24 cellular contexts compared by ENCODE assay signal in the genomic region with DNA sequence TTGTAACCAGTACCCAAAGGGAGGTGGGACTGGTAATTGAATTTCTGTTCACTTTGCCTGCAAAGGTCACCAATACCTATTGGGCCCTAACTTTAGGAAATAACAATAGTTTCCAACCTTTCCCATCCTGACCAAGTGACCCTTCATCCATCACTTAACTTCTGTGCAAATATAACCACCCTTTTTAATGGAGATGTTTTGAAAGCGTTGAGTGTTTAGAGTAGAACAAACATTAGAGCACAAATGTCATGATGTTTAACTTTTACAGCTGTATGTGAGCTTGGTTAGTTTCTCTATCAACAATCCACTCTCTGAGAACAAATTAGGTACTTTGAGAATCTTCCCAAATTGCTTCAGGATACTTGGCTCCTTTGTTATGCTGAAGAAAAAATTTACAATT.
DNase-seq lines count a peak whose midpoint lies in the region; ATAC-seq, FAIRE-seq and TF ChIP-seq lines count a peak whose summit lies in the region.
"Had no signal": no experiment of that assay in that cellular context is flagged by ENCODE, and none has a peak within 500 bp of the region (broad histone marks: within the 10 kb centered on the region; RNA-seq: fewer than 3 reads in every experiment).

No MANE protein-coding gene starts in this region.

- POLR2A ChIA-PET in A549 (lab: Yijun Ruan, JAX) = no interaction called here

- H3K4me1 ChIP-seq in A549 = peaks cover 51% of the 10 kb centered on the region
- H3K4me1 ChIP-seq in GM23338 (ENCODE audit: insufficient read depth) = peaks cover 57% of the 10 kb centered on the region
- H3K4me1 ChIP-seq in right lobe of liver = peaks cover 0 to 68% (median 29%) of the 10 kb centered on the region in 4 donors
- H3K4me1 ChIP-seq: BE2C, Caco-2, SJSA1 had no signal

- peaks cover 48% of the 10 kb centered on the region for H3K4me1 Mint-ChIP-seq in GM23338
- peaks cover 9% of the 10 kb centered on the region for H3K4me1 Mint-ChIP-seq in CD14-positive monocyte

- H3K4me2 ChIP-seq in A549 = 0 out of 3 replicates have a peak overlapping the region, but pooled peaks have one; percentile 9
- H3K4me2 ChIP-seq in GM23338 = peak overlapping the region; percentile 45; the same call in 1 of the 2 replicates

- no peak overlapping the region for H3K4me3 Mint-ChIP-seq in GM23338
- H3K4me3 Mint-ChIP-seq in CD14-positive monocyte = no peak overlapping the region
- H3K4me3 Mint-ChIP-seq: CD4-positive, alpha-beta T cell had no signal

- no peak for DNase-seq in A549 (ENCODE audit: low read depth in 1 of 2, low spot score in 1 of 2)
- no peak for DNase-seq in GM23338 (ENCODE audit: low spot score)
- DNase-seq in NCI-H774 (lab: John Stamatoyannopoulos, UW) = peak; percentile 33
- no peak for DNase-seq in right lobe of liver
- DNase-seq in NCI-H2196 treated with DMSO at 0.1 percent for 48 hours (lab: John Stamatoyannopoulos, UW; ENCODE audit: unreplicated experiment) = no peak
- no peak for DNase-seq in C1 segment of cervical spinal cord (lab: John Stamatoyannopoulos, UW)
- no peak for DNase-seq in CD14-positive monocyte (ENCODE audit: low spot score)
- DNase-seq: BE2C; Caco-2; CD4-positive, alpha-beta T cell; EL; GF-D8; H7; KG1; MV-4-11; NCI-H1694; NCI-H2171 treated with DMSO at 0.1 percent for 48 hours; NCI-H446 treated with DMSO at 0.1 percent for 48 hours; T-helper 1 cell had no signal

- no peaks in the 10 kb centered on the region for H3K9me3 Mint-ChIP-seq in GM23338
- peaks cover 0 to 2% (median 0%) of the 10 kb centered on the region in 7 donors for H3K9me3 Mint-ChIP-seq in CD14-positive monocyte
- H3K9me3 Mint-ChIP-seq: CD4-positive, alpha-beta T cell had no signal

- WGBS in A549 (ENCODE audit: missing lambda C conversion rate) = 48% methylated on average over 1 of the region's 1 CpG
- 12% methylated on average over 1 of the region's 1 CpG for WGBS in right lobe of liver (ENCODE audit: insufficient coverage, low coverage, low lambda C conversion rate, missing lambda C conversion rate)

- no peak for FAIRE-seq in A549 (lab: Jason Lieb, UNC)
- FAIRE-seq: A204.1 had no signal

- H3K27ac ChIP-seq in A549 (no peak overlapping the region), GM23338 (ENCODE audit: low read depth) (no peak overlapping the region), right lobe of liver (peak overlapping the region in 2 of 3 donors; percentile 56 to 57)
- H3K27ac ChIP-seq: HL-60, SJSA1 had no signal

- ATAC-seq in A549 = no peak
- no peak for ATAC-seq in GM23338
- ATAC-seq in right lobe of liver = peak in 1 of 4 donors; percentile 54
- ATAC-seq in GM18868 (IDR thresholded peaks at IDR 0.05; ENCODE audit: unreplicated experiment) = no peak
- ATAC-seq: Right ventricle myocardium inferior had no signal

- no peaks in the 10 kb centered on the region for H4K20me1 ChIP-seq in GM23338 (replicated peaks; ENCODE audit: insufficient read depth)

- H3F3A ChIP-seq in GM23338 (replicated peaks; ENCODE audit: low read depth) = no peaks in the 10 kb centered on the region

- CTCF ChIA-PET in A549 (lab: Yijun Ruan, JAX) = interaction anchor here (1.0 to 1.5 kb wide), 4 partner anchors 11 to 67 kb away, joined by 3 to 4 read pairs (median 4); a partner anchor contains a TSS

- no peak overlapping the region for H3K4me3 ChIP-seq in A549
- H3K4me3 ChIP-seq in GM23338 = no peak overlapping the region
- no peak overlapping the region for H3K4me3 ChIP-seq in right lobe of liver
- H3K4me3 ChIP-seq: SJSA1 had no signal

- H3K36me3 ChIP-seq in GM23338 (ENCODE audit: insufficient read depth) (no peaks in the 10 kb centered on the region), right lobe of liver (no peaks in the 10 kb centered on the region)
- H3K36me3 ChIP-seq: BE2C had no signal

- TF ChIP-seq POLR2A in A549 (IDR thresholded peaks at IDR 0.05; ENCODE audit: low read length) = no peak
- TF ChIP-seq POLR2A in right lobe of liver (IDR thresholded peaks at IDR 0.05) = no peak

- H3K27ac Mint-ChIP-seq in GM23338 = no peak overlapping the region
- H3K27ac Mint-ChIP-seq in CD14-positive monocyte = no peak overlapping the region
- H3K27ac Mint-ChIP-seq: CD4-positive, alpha-beta T cell had no signal

- H3K9me3 ChIP-seq in A549 (no peaks in the 10 kb centered on the region), right lobe of liver (no peaks in the 10 kb centered on the region)
- H3K9me3 ChIP-seq: BE2C, Caco-2, SJSA1 had no signal

- intact Hi-C loops in right lobe of liver (cut with DNase I) (no loop called here), CD14-positive monocyte (cut with micrococcal nuclease) (no loop called here)

- H3K36me3 Mint-ChIP-seq in GM23338 (ENCODE audit: low read depth) (no peaks in the 10 kb centered on the region), CD14-positive monocyte (no peaks in the 10 kb centered on the region)

- H2AFZ ChIP-seq in GM23338 = no peak overlapping the region

- no peak for TF ChIP-seq RAD21 in A549 (conservative IDR thresholded peaks at IDR 0.05 in 1 of 2, IDR thresholded peaks at IDR 0.05 in 1 of 2)

- H3K27me3 Mint-ChIP-seq in GM23338 (ENCODE audit: insufficient read depth, low read depth, poor library complexity) (peaks cover 6% of the 10 kb centered on the region), CD14-positive monocyte (ENCODE audit: low read depth in 3 of 3) (no peaks in the 10 kb centered on the region)

- H3K9me2 ChIP-seq in GM23338 (ENCODE audit: insufficient read depth) = no peaks in the 10 kb centered on the region; the same call in 1 of the 2 replicates

- no peaks in the 10 kb centered on the region for H3K27me3 ChIP-seq in GM23338 (ENCODE audit: insufficient read depth)
- H3K27me3 ChIP-seq in right lobe of liver = no peaks in the 10 kb centered on the region
- H3K27me3 ChIP-seq: BE2C had no signal

- TF ChIP-seq CTCF in A549 (IDR thresholded peaks at IDR 0.05) (no peak), GM23338 (conservative IDR thresholded peaks at IDR 0.05; ENCODE audit: low read depth in 2 of 2) (no peak), right lobe of liver (IDR thresholded peaks at IDR 0.05) (no peak), CD14-positive monocyte (IDR thresholded peaks at IDR 0.05) (no peak)

- TF ChIP-seq EP300 in A549 (IDR thresholded peaks at IDR 0.05) = no peak

- H3K79me2 ChIP-seq in GM23338 (replicated peaks; ENCODE audit: insufficient read depth) = no peaks in the 10 kb centered on the region

TF ChIP-seq in A549, 52 proteins besides CTCF, POLR2A, EP300 and RAD21:
- no peak for TF ChIP-seq EHMT2 (IDR thresholded peaks at IDR 0.05; ENCODE audit: low read depth)
- TF ChIP-seq, protein P1, sequence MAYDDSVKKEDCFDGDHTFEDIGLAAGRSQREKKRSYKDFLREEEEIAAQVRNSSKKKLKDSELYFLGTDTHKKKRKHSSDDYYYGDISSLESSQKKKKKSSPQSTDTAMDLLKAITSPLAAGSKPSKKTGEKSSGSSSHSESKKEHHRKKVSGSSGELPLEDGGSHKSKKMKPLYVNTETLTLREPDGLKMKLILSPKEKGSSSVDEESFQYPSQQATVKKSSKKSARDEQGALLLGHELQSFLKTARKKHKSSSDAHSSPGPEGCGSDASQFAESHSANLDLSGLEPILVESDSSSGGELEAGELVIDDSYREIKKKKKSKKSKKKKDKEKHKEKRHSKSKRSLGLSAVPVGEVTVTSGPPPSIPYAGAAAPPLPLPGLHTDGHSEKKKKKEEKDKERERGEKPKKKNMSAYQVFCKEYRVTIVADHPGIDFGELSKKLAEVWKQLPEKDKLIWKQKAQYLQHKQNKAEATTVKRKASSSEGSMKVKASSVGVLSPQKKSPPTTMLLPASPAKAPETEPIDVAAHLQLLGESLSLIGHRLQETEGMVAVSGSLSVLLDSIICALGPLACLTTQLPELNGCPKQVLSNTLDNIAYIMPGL (CRISPR knock-in tag; IDR thresholded peaks at IDR 0.05; ENCODE audit: borderline replicate concordance) = no peak
- no peak for TF ChIP-seq ZNF302 (CRISPR knock-in tag; IDR thresholded peaks at IDR 0.05)
- TF ChIP-seq KDM1A (IDR thresholded peaks at IDR 0.05; ENCODE audit: low read depth) = no peak
- TF ChIP-seq HOXA7 (CRISPR knock-in tag; IDR thresholded peaks at IDR 0.05) = no peak
- no peak for TF ChIP-seq MAZ (IDR thresholded peaks at IDR 0.05; ENCODE audit: borderline replicate concordance, low read depth, low read length)
- TF ChIP-seq CBX8 (IDR thresholded peaks at IDR 0.05) = no peak
- TF ChIP-seq NFE2L2 (conservative IDR thresholded peaks at IDR 0.05; ENCODE audit: low read length) = no peak
- no peak for TF ChIP-seq BHLHE40 (IDR thresholded peaks at IDR 0.05; ENCODE audit: low read depth, low read length)
- TF ChIP-seq ZFP36 (IDR thresholded peaks at IDR 0.05; ENCODE audit: borderline replicate concordance, partially characterized antibody) = no peak
- no peak for TF ChIP-seq TP53 (CRISPR knock-in tag; IDR thresholded peaks at IDR 0.05)

TF ChIP-seq in GM23338, 12 proteins besides CTCF, POLR2A, EP300 and RAD21 (continues in another document):
- TF ChIP-seq ZNF114 (CRISPR knock-in tag; IDR thresholded peaks at IDR 0.05) = no peak
- no peak for TF ChIP-seq EZH2phosphoT487 (IDR thresholded peaks at IDR 0.05; ENCODE audit: unreplicated experiment)
- no peak for TF ChIP-seq STAT1 (IDR thresholded peaks at IDR 0.05; ENCODE audit: unreplicated experiment)
- TF ChIP-seq POLR2AphosphoS5 (IDR thresholded peaks at IDR 0.05; ENCODE audit: low read depth) = no peak
- no peak for TF ChIP-seq CREB1 (CRISPR knock-in tag; IDR thresholded peaks at IDR 0.05; ENCODE audit: low read depth)
- TF ChIP-seq NANOG (IDR thresholded peaks at IDR 0.05; ENCODE audit: borderline replicate concordance) = no peak

Comparison
In these comparisons a context has a peak if more than half of its experiments do, and no peak if none do; other contexts are left out.
1. H3K27ac ChIP-seq: peak in right lobe of liver (2 of 3); none in A549 (0 of 2) and GM23338 (single experiment).